Comparison of ENCODE assay signal across 9 cellular contexts in genomic region chrX:130330706-130331105, GRCh38. TPM values are rescaled to one million over a fixed set of nuclear protein-coding genes. Genes with fewer than 3 reads are reported as not detected.
DNase-seq lines count a peak whose midpoint lies in the region; ATAC-seq and TF ChIP-seq lines count a peak whose summit lies in the region.
"Had no signal": no experiment of that assay in that cellular context is flagged by ENCODE, and none has a peak within 500 bp of the region (broad histone marks: within the 10 kb centered on the region; RNA-seq: fewer than 3 reads in every experiment).

No MANE protein-coding gene starts in this region.

- H3K9me3 ChIP-seq in CD8-positive, alpha-beta memory T cell (ENCODE audit: low read length) = no peaks in the 10 kb centered on the region
- H3K9me3 ChIP-seq: neutrophil had no signal

- ATAC-seq in GM19023 (IDR thresholded peaks at IDR 0.05; ENCODE audit: unreplicated experiment) (peak; percentile 67), omental fat pad (ENCODE audit: low FRiP score) (no peak)

- H3K27me3 Mint-ChIP-seq in CD8-positive, alpha-beta memory T cell = peaks cover 13 to 15% of the 10 kb centered on the region in 2 donors
- peaks cover 1% of the 10 kb centered on the region for H3K27me3 Mint-ChIP-seq in glutamatergic neuron (ENCODE audit: unreplicated experiment)

- DNase-seq in CD8-positive, alpha-beta memory T cell = peak in 4 of 5 donors; percentile 1 to 50 (median 4)
- DNase-seq in HPDE6-E6E7 (ENCODE audit: extremely low spot score) (peak; percentile 38), NOMO-1 (lab: John Stamatoyannopoulos, UW; ENCODE audit: unreplicated experiment in 2 of 2) (peak; percentile 15 to 30), glutamatergic neuron (peak; percentile 52), retina (peak; percentile 40), omental fat pad (ENCODE audit: low spot score) (no peak)
- peak; percentile 51 to 58 for DNase-seq in activated T-cell treated with anti-CD3 and anti-CD28 coated beads, Interleukin-2, amount 50 U/mL, for 48 hours

- H3K4me1 ChIP-seq in CD8-positive, alpha-beta memory T cell (ENCODE audit: insufficient read depth, low read length) = no peaks in the 10 kb centered on the region

- no peaks in the 10 kb centered on the region for H3K36me3 ChIP-seq in CD8-positive, alpha-beta memory T cell (ENCODE audit: insufficient read depth, low read length)
- H3K36me3 ChIP-seq: neutrophil had no signal

- no peak overlapping the region for H3K4me3 ChIP-seq in CD8-positive, alpha-beta memory T cell (ENCODE audit: low read length)

- H3K4me1 Mint-ChIP-seq in CD8-positive, alpha-beta memory T cell = no peaks in the 10 kb centered on the region
- no peaks in the 10 kb centered on the region for H3K4me1 Mint-ChIP-seq in glutamatergic neuron (ENCODE audit: low read depth, unreplicated experiment)

- POLR2A ChIA-PET in CD8-positive, alpha-beta memory T cell (lab: Charles Lee) = no interaction called here

- no peaks in the 10 kb centered on the region for H3K9me3 Mint-ChIP-seq in CD8-positive, alpha-beta memory T cell
- H3K9me3 Mint-ChIP-seq in glutamatergic neuron (ENCODE audit: unreplicated experiment) = no peaks in the 10 kb centered on the region

- CTCF ChIA-PET in CD8-positive, alpha-beta memory T cell (lab: Charles Lee) = interaction anchor here (1.2 to 2.7 kb wide), 3 partner anchors 8 to 586 kb away, joined by 3 to 9 read pairs (median 3); no protein-coding TSS in a partner anchor

- no peaks in the 10 kb centered on the region for H3K27me3 ChIP-seq in CD8-positive, alpha-beta memory T cell (ENCODE audit: insufficient read depth, low read length, poor library complexity, severe bottlenecking)

- no peaks in the 10 kb centered on the region for H3K36me3 Mint-ChIP-seq in CD8-positive, alpha-beta memory T cell
- H3K36me3 Mint-ChIP-seq in glutamatergic neuron (ENCODE audit: unreplicated experiment) = no peaks in the 10 kb centered on the region

- TF ChIP-seq CTCF in glutamatergic neuron (IDR thresholded peaks at IDR 0.05; ENCODE audit: partially characterized antibody, unreplicated experiment) = no peak
- TF ChIP-seq CTCF in omental fat pad (IDR thresholded peaks at IDR 0.05) = no peak

- no peak overlapping the region for H3K27ac ChIP-seq in CD8-positive, alpha-beta memory T cell (ENCODE audit: low read depth, low read length)
- H3K27ac ChIP-seq: neutrophil had no signal

- no peak overlapping the region for H3K27ac Mint-ChIP-seq in CD8-positive, alpha-beta memory T cell
- no peak overlapping the region for H3K27ac Mint-ChIP-seq in glutamatergic neuron (ENCODE audit: unreplicated experiment)

- no peak overlapping the region for H3K4me3 Mint-ChIP-seq in CD8-positive, alpha-beta memory T cell
- H3K4me3 Mint-ChIP-seq in glutamatergic neuron (ENCODE audit: unreplicated experiment) = no peak overlapping the region

RNA-seq across cellular contexts. Expression of gene SLC25A14, which starts 9.0 kb away (rescaled TPM):
- total RNA-seq in CD8-positive, alpha-beta memory T cell = 10 to 100 TPM; 14.1 to 15.5 TPM
- polyA plus RNA-seq in CD8-positive, alpha-beta memory T cell = 9.5 TPM
- total RNA-seq in glutamatergic neuron (ENCODE audit: unreplicated experiment) (28.4 TPM), omental fat pad (10 to 100 TPM in 1 of 4 donors, 1 to 10 TPM in 3; 6.7 to 10.0 (median 8.6) TPM)

RNA-seq across cellular contexts. Expression of gene GPR119, which starts 54.8 kb away (rescaled TPM):
- not detected for total RNA-seq in CD8-positive, alpha-beta memory T cell
- not detected for polyA plus RNA-seq in CD8-positive, alpha-beta memory T cell
- not detected for total RNA-seq in glutamatergic neuron (ENCODE audit: unreplicated experiment)
- total RNA-seq in omental fat pad = not detected
